ENCODE assay signal across 10 cellular contexts in the genomic region with DNA sequence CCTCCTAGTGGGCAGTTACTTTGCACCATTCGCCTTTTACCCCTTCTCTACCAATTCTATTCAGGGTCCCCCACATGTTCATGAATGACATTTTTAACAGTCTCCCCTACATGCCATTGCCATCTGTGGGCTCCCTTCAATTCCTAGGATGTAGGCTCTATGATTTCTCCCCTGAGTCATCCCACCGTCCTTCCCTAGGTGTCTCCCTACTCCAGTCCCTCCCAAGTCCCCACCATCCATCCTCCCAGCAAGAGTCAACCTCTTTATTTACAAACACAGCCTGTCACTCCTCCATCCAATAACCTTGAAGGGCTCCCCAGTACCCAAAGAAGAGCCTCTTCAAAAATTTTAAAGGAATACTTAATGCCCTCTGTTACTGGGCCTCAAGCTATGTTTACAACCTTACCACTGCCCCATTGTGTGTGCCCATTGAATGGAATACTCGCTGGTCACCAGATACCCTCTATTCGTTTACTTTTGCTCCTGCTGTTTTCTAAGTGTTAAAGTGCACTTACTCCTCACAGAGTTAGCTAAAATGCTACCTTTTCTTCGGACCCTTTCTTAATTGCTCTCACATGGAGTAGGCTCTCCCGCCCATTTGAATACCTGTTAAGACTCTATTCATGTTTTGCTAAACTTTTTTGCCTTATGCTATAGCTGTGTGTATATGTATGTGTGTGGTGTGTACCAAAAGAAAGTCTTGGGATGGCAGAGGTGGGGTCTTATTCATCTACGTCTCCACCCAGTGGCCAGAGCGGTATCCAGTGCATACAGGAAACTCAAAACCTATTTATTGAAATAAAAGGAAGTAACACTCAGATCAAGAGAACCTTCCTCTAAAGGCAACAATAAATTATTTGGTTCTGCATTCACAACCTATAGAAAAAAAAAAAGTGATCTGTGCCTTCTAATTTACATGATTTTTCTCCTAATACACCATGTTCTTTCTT.
DNase-seq lines count a peak whose midpoint lies in the region; ATAC-seq, FAIRE-seq and TF ChIP-seq lines count a peak whose summit lies in the region.
"Had no signal": no experiment of that assay in that cellular context is flagged by ENCODE, and none has a peak within 500 bp of the region (broad histone marks: within the 10 kb centered on the region; RNA-seq: fewer than 3 reads in every experiment).

No MANE protein-coding gene starts in this region.

- TF ChIP-seq CTCF in D721Med (IDR thresholded peaks at IDR 0.05; ENCODE audit: insufficient read depth, missing control alignments) (peak; percentile 40), kidney epithelial cell (IDR thresholded peaks at IDR 0.05; ENCODE audit: insufficient read depth, low read length, poor library complexity, severe bottlenecking) (peak; percentile 37), lower leg skin (IDR thresholded peaks at IDR 0.05) (no peak), mesothelial cell of epicardium (IDR thresholded peaks at IDR 0.05; ENCODE audit: unreplicated experiment) (no peak), pancreas (IDR thresholded peaks at IDR 0.05) (no peak)

- 82 to 87% methylated on average over 8 of the region's 8 CpGs for WGBS in lower leg skin, 2 donors
- WGBS in pancreas, 2 donors = 84 to 89% methylated on average over 8 of the region's 8 CpGs

- H3K9me3 ChIP-seq in SJCRH30 (replicated peaks) (no peaks in the 10 kb centered on the region; the same call in 1 of the 2 replicates), pancreas (no peaks in the 10 kb centered on the region)
- H3K9me3 ChIP-seq: gastrocnemius medialis had no signal

- H3K4me3 ChIP-seq in SJCRH30 (no peak overlapping the region), kidney epithelial cell (ENCODE audit: low read depth, low read length) (no peak overlapping the region), lower leg skin (ENCODE audit: low read depth, poor library complexity, severe bottlenecking) (no peak overlapping the region), pancreas (no peak overlapping the region)
- H3K4me3 ChIP-seq: gastrocnemius medialis had no signal

- TF ChIP-seq POLR2A in lower leg skin (IDR thresholded peaks at IDR 0.05) = no peak

- H3K36me3 ChIP-seq in SJCRH30 (no peaks in the 10 kb centered on the region), kidney epithelial cell (ENCODE audit: control insufficient read depth, insufficient read depth, low read length) (no peaks in the 10 kb centered on the region), pancreas (no peaks in the 10 kb centered on the region)
- H3K36me3 ChIP-seq: gastrocnemius medialis had no signal

- FAIRE-seq in D721Med (lab: Jason Lieb, UNC) = no peak
- no peak for FAIRE-seq in pancreas (lab: Jason Lieb, UNC)

- intact Hi-C loops in lower leg skin (cut with DNase I; ENCODE audit: low total_unique reads) = no loop called here
- intact Hi-C loops in pancreas (cut with DNase I) = no loop called here

- POLR2A ChIA-PET in activated CD4-positive, alpha-beta memory T cell treated with anti-CD3 and anti-CD28 coated beads, Interleukin-2, amount 10 ng/mL, durations not matched to agents 7 days and 5 days (lab: Charles Lee) = no interaction called here

- no peaks in the 10 kb centered on the region for H3K27me3 ChIP-seq in SJCRH30
- H3K27me3 ChIP-seq in kidney epithelial cell (ENCODE audit: control insufficient read depth, insufficient read depth, low read length) = no peaks in the 10 kb centered on the region
- H3K27me3 ChIP-seq in pancreas = no peaks in the 10 kb centered on the region
- H3K27me3 ChIP-seq: gastrocnemius medialis had no signal

- no peaks in the 10 kb centered on the region for H3K27me3 Mint-ChIP-seq in mesothelial cell of epicardium (ENCODE audit: low read depth)
- H3K27me3 Mint-ChIP-seq in activated CD4-positive, alpha-beta memory T cell treated with anti-CD3 and anti-CD28 coated beads, Interleukin-2, amount 10 ng/mL, durations not matched to agents 7 days and 5 days = no peaks in the 10 kb centered on the region

- H3K4me1 Mint-ChIP-seq in mesothelial cell of epicardium = peaks cover 3% of the 10 kb centered on the region
- H3K4me1 Mint-ChIP-seq in activated CD4-positive, alpha-beta memory T cell treated with anti-CD3 and anti-CD28 coated beads, Interleukin-2, amount 10 ng/mL, durations not matched to agents 7 days and 5 days = peaks cover 4% of the 10 kb centered on the region

- CTCF ChIA-PET in activated CD4-positive, alpha-beta memory T cell treated with anti-CD3 and anti-CD28 coated beads, Interleukin-2, amount 10 ng/mL, durations not matched to agents 7 days and 5 days (lab: Charles Lee) = no interaction called here

- no peak overlapping the region for H3K27ac ChIP-seq in SJCRH30
- H3K27ac ChIP-seq in pancreas = no peak overlapping the region
- H3K27ac ChIP-seq: gastrocnemius medialis had no signal

- no peak overlapping the region for H3K4me3 Mint-ChIP-seq in mesothelial cell of epicardium
- no peak overlapping the region for H3K4me3 Mint-ChIP-seq in activated CD4-positive, alpha-beta memory T cell treated with anti-CD3 and anti-CD28 coated beads, Interleukin-2, amount 10 ng/mL, durations not matched to agents 7 days and 5 days

- H3K9me3 Mint-ChIP-seq in mesothelial cell of epicardium = peaks cover 5% of the 10 kb centered on the region
- H3K9me3 Mint-ChIP-seq in activated CD4-positive, alpha-beta memory T cell treated with anti-CD3 and anti-CD28 coated beads, Interleukin-2, amount 10 ng/mL, durations not matched to agents 7 days and 5 days = peaks cover 3% of the 10 kb centered on the region

- no peaks in the 10 kb centered on the region for H3K36me3 Mint-ChIP-seq in mesothelial cell of epicardium
- no peaks in the 10 kb centered on the region for H3K36me3 Mint-ChIP-seq in activated CD4-positive, alpha-beta memory T cell treated with anti-CD3 and anti-CD28 coated beads, Interleukin-2, amount 10 ng/mL, durations not matched to agents 7 days and 5 days (ENCODE audit: low read depth)

- no peak overlapping the region for H3K27ac Mint-ChIP-seq in mesothelial cell of epicardium
- H3K27ac Mint-ChIP-seq in activated CD4-positive, alpha-beta memory T cell treated with anti-CD3 and anti-CD28 coated beads, Interleukin-2, amount 10 ng/mL, durations not matched to agents 7 days and 5 days = no peak overlapping the region

- no peak for ATAC-seq in pancreas
- ATAC-seq: gastrocnemius medialis had no signal

- DNase-seq in D721Med (ENCODE audit: insufficient read length, low spot score) (no peak), HuH-7 (ENCODE audit: low spot score) (peak; percentile 6), SJCRH30 (peak; percentile 11 to 34), kidney epithelial cell (ENCODE audit: low read depth) (no peak), lower leg skin (ENCODE audit: low spot score in 2 of 2) (no peak), mesothelial cell of epicardium (ENCODE audit: low spot score in 2 of 2, unreplicated experiment in 2 of 2) (no peak), pancreas (no peak)
- DNase-seq in activated CD4-positive, alpha-beta memory T cell treated with anti-CD3 and anti-CD28 coated beads, Interleukin-2, amount 10 ng/mL, durations not matched to agents 7 days and 5 days = no peak
- DNase-seq: activated T-cell treated with anti-CD3 and anti-CD28 coated beads for 4 hours, gastrocnemius medialis had no signal

- H3K4me1 ChIP-seq in SJCRH30 = no peaks in the 10 kb centered on the region
- peaks cover 0 to 3% (median 0%) of the 10 kb centered on the region in 3 donors for H3K4me1 ChIP-seq in pancreas

Comparison
In these comparisons a context has a peak if more than half of its experiments do, and no peak if none do; other contexts are left out.
1. DNase-seq: peak in HuH-7 (single experiment) and SJCRH30 (2 of 2); none in D721Med (single experiment), kidney epithelial cell (single experiment), lower leg skin (0 of 2), mesothelial cell of epicardium (0 of 2), activated CD4-positive, alpha-beta memory T cell treated with anti-CD3 and anti-CD28 coated beads, Interleukin-2, amount 10 ng/mL, durations not matched to agents 7 days and 5 days (single experiment) and pancreas (0 of 6).
2. CTCF ChIP-seq: peak in D721Med (single experiment) and kidney epithelial cell (single experiment); none in lower leg skin (0 of 3), mesothelial cell of epicardium (single experiment) and pancreas (0 of 4).